Comparison of ENCODE assay signal across 8 cellular contexts in the genomic region with DNA sequence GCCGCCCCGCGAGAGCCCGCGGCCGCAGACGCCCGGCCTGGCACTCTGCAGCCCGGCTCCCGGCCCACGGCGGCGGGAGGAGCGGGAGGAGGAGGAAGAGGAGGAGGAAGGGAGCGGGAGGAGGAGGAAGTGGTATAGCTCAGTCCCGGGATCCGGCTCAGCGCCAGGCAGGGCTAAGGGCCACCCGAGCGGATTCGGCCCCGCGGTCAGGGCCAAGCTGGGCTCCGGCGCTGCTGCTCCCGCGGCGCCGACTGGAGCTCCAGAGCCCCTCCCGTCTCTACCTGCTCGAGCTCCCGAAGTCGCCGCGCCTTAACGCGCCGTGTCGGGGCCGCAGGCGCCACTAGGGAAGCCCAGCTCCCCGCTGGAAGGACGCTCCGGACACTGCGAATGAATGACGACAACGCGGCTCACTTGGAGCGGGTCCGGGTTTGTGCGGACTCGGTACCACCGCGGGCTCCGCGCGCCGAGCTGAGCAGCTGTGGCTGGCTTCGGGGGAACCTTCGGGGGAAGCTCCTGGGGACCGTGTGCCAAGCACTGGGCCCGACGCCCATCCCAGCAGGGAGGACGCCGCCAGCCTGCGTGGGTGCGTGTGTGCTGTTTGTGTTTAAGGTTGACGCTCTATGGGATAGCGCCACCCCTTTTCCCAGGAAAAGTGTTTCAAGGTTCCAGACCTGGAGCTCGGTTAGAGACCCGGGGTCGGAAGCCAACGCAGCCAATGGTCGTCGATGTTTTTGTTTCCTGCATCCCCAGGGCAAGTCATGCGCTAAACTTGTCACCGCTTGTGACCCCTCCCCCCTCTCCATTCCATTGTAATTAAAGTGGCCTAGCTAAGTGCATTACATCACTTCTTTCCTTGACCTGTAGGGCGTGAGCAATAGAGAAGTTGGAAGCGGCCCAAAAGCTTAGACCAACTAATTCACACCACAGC. TPM values are rescaled to one million over a fixed set of nuclear protein-coding genes. Genes with fewer than 3 reads are reported as not detected.
DNase-seq lines count a peak whose midpoint lies in the region; ATAC-seq and TF ChIP-seq lines count a peak whose summit lies in the region.

A gene (minus strand): TSS at position 94 of the 928 bp plus-strand sequence. CDS start 340 bp downstream, outside the sequence.

- peaks cover 6% of the 10 kb centered on the region for H3K79me1 ChIP-seq in neuronal stem cell (ENCODE audit: low read depth, low read length)

- intact Hi-C loops in Right ventricle myocardium superior (cut with DNase I): loop anchor here (5.0 kb wide), 1 partner anchor 96 kb away; no protein-coding TSS in a partner anchor

- peak within 1 kb of the TSS; percentile 67 for H2AK5ac ChIP-seq in neuronal stem cell (ENCODE audit: low read depth, low read length)

- DNase-seq in DMS153 treated with DMSO at 0.1 percent for 48 hours (lab: John Stamatoyannopoulos, UW; ENCODE audit: unreplicated experiment) (peak; percentile 72), GM20000 (ENCODE audit: low spot score) (peak; percentile 60), NCI-H748 (lab: John Stamatoyannopoulos, UW; ENCODE audit: unreplicated experiment) (peak; percentile 85), amniotic epithelial cell (ENCODE audit: low read depth) (peak; percentile 59), Right ventricle myocardium superior (peak; percentile 89), neuronal stem cell (ENCODE audit: low spot score) (peak; percentile 92)

- no peaks in the 10 kb centered on the region for H3K27me3 ChIP-seq in neuronal stem cell (ENCODE audit: control insufficient read depth in 3 of 3, insufficient read depth in 3 of 3, low read depth in 1 of 3, low read length in 3 of 3)

- peak within 1 kb of the TSS; percentile 99 for H3K9ac ChIP-seq in neuronal stem cell (ENCODE audit: low read depth, low read length, poor library complexity)

- H3K4ac ChIP-seq in neuronal stem cell (ENCODE audit: low read length): peak within 1 kb of the TSS; percentile 89

- H3K36me3 ChIP-seq in neuronal stem cell (replicated peaks in 1 of 2; ENCODE audit: control insufficient read depth in 2 of 2, insufficient read depth in 2 of 2, low read length in 2 of 2): peaks cover 3 to 17% of the 10 kb centered on the region in 2 donors

- peak within 1 kb of the TSS; percentile 98 for H2AFZ ChIP-seq in neuronal stem cell (ENCODE audit: low read length)

- peak within 1 kb of the TSS; percentile 86 for H3K4me2 ChIP-seq in neuronal stem cell (ENCODE audit: insufficient read depth, low read length, poor library complexity, severe bottlenecking)

- peak within 1 kb of the TSS; percentile 95 for H3K23ac ChIP-seq in neuronal stem cell (ENCODE audit: low read depth, low read length, poor library complexity)

- peak within 1 kb of the TSS; percentile 97 for H2BK5ac ChIP-seq in neuronal stem cell (ENCODE audit: low read length)

- peak within 1 kb of the TSS; percentile 77 for H4K91ac ChIP-seq in neuronal stem cell (ENCODE audit: low read depth, low read length, poor library complexity)

- H3K27ac ChIP-seq in neuronal stem cell (replicated peaks; ENCODE audit: low read length): peak within 1 kb of the TSS; percentile 97

- no peak for TF ChIP-seq CTCF in GM20000 (IDR thresholded peaks at IDR 0.05; ENCODE audit: extremely low read depth, missing control alignments)

- peak within 1 kb of the TSS; percentile 95 for H3K14ac ChIP-seq in neuronal stem cell (ENCODE audit: low read length)

- peaks cover 3% of the 10 kb centered on the region in 2 donors for H3K9me3 ChIP-seq in neuronal stem cell (replicated peaks in 1 of 2; ENCODE audit: control insufficient read depth in 2 of 2, insufficient read depth in 1 of 2, low read depth in 1 of 2, low read length in 2 of 2)

- H3K18ac ChIP-seq in neuronal stem cell (ENCODE audit: low read length): peak within 1 kb of the TSS; percentile 98

- peak within 1 kb of the TSS; percentile 100 for H2BK120ac ChIP-seq in neuronal stem cell (ENCODE audit: low read depth, low read length)

- peak within 1 kb of the TSS; percentile 98 for H2BK12ac ChIP-seq in neuronal stem cell (ENCODE audit: low read length)

- H2BK15ac ChIP-seq in neuronal stem cell (ENCODE audit: low read length): peak within 1 kb of the TSS; percentile 99

- no CpG with 5 or more reads among the region's 79 CpGs for WGBS in neuronal stem cell (ENCODE audit: extremely low coverage in 2 of 2, insufficient read length in 2 of 2, insufficient replicate concordance in 1 of 2), 2 donors

- peak within 1 kb of the TSS; percentile 55 for H4K8ac ChIP-seq in neuronal stem cell (ENCODE audit: low read depth, low read length)

- ATAC-seq in HG03571 (IDR thresholded peaks at IDR 0.05; ENCODE audit: unreplicated experiment): peak; percentile 47
- ATAC-seq in Right ventricle myocardium superior (ENCODE audit: poor library complexity): peak; percentile 87
- no peak for ATAC-seq in GM18861 (IDR thresholded peaks at IDR 0.05; ENCODE audit: unreplicated experiment)

- peaks cover 0 to 4% of the 10 kb centered on the region in 2 donors for H3K4me1 ChIP-seq in neuronal stem cell (ENCODE audit: control insufficient read depth in 2 of 2, insufficient read depth in 1 of 2, low read depth in 1 of 2, low read length in 2 of 2)

- H3K4me3 ChIP-seq in neuronal stem cell (ENCODE audit: low read length in 2 of 2): peak within 1 kb of the TSS; percentile 75 to 95

RNA-seq across cellular contexts. Expression of the gene that starts here (rescaled TPM):
- total RNA-seq in Right ventricle myocardium superior: 10.0 TPM
- 15.9 TPM for polyA plus RNA-seq in neuronal stem cell (2013, experiment 1 of 2)
- 15.3 TPM for polyA plus RNA-seq in neuronal stem cell (2013, experiment 2 of 2)
